1 cellular context compared by ENCODE assay signal in genomic region chr1:191151321-191151807, GRCh38.
TF ChIP-seq lines count a peak whose summit lies in the region.

No MANE protein-coding gene starts in this region.

TF ChIP-seq in GM23338, 12 proteins besides CTCF, POLR2A, EP300 and RAD21 (continued from another document):
- no peak for TF ChIP-seq REST (IDR thresholded peaks at IDR 0.05; ENCODE audit: unreplicated experiment)
- no peak for TF ChIP-seq JUNB (IDR thresholded peaks at IDR 0.05; ENCODE audit: unreplicated experiment)
- TF ChIP-seq ZNF331 (CRISPR knock-in tag; IDR thresholded peaks at IDR 0.05; ENCODE audit: low read depth) = no peak
- no peak for TF ChIP-seq EZH2 (IDR thresholded peaks at IDR 0.05; ENCODE audit: low read depth, unreplicated experiment)
- TF ChIP-seq, protein P1, sequence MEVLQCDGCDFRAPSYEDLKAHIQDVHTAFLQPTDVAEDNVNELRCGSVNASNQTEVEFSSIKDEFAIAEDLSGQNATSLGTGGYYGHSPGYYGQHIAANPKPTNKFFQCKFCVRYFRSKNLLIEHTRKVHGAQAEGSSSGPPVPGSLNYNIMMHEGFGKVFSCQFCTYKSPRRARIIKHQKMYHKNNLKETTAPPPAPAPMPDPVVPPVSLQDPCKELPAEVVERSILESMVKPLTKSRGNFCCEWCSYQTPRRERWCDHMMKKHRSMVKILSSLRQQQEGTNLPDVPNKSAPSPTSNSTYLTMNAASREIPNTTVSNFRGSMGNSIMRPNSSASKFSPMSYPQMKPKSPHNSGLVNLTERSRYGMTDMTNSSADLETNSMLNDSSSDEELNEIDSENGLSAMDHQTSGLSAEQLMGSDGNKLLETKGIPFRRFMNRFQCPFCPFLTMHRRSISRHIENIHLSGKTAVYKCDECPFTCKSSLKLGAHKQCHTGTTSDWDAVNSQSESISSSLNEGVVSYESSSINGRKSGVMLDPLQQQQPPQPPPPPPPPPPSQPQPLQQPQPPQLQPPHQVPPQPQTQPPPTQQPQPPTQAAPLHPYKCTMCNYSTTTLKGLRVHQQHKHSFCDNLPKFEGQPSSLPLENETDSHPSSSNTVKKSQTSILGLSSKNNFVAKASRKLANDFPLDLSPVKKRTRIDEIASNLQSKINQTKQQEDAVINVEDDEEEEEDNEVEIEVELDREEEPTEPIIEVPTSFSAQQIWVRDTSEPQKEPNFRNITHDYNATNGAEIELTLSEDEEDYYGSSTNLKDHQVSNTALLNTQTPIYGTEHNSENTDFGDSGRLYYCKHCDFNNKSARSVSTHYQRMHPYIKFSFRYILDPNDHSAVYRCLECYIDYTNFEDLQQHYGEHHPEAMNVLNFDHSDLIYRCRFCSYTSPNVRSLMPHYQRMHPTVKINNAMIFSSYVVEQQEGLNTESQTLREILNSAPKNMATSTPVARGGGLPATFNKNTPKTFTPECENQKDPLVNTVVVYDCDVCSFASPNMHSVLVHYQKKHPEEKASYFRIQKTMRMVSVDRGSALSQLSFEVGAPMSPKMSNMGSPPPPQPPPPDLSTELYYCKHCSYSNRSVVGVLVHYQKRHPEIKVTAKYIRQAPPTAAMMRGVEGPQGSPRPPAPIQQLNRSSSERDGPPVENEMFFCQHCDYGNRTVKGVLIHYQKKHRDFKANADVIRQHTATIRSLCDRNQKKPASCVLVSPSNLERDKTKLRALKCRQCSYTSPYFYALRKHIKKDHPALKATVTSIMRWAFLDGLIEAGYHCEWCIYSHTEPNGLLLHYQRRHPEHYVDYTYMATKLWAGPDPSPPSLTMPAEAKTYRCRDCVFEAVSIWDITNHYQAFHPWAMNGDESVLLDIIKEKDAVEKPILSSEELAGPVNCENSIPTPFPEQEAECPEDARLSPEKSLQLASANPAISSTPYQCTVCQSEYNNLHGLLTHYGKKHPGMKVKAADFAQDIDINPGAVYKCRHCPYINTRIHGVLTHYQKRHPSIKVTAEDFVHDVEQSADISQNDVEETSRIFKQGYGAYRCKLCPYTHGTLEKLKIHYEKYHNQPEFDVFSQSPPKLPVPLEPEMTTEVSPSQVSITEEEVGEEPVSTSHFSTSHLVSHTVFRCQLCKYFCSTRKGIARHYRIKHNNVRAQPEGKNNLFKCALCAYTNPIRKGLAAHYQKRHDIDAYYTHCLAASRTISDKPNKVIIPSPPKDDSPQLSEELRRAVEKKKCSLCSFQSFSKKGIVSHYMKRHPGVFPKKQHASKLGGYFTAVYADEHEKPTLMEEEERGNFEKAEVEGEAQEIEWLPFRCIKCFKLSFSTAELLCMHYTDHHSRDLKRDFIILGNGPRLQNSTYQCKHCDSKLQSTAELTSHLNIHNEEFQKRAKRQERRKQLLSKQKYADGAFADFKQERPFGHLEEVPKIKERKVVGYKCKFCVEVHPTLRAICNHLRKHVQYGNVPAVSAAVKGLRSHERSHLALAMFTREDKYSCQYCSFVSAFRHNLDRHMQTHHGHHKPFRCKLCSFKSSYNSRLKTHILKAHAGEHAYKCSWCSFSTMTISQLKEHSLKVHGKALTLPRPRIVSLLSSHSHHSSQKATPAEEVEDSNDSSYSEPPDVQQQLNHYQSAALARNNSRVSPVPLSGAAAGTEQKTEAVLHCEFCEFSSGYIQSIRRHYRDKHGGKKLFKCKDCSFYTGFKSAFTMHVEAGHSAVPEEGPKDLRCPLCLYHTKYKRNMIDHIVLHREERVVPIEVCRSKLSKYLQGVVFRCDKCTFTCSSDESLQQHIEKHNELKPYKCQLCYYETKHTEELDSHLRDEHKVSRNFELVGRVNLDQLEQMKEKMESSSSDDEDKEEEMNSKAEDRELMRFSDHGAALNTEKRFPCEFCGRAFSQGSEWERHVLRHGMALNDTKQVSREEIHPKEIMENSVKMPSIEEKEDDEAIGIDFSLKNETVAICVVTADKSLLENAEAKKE (CRISPR knock-in tag; IDR thresholded peaks at IDR 0.05) = no peak
- TF ChIP-seq CREB1 (CRISPR knock-in tag; IDR thresholded peaks at IDR 0.05; ENCODE audit: low read depth) = no peak
- no peak for TF ChIP-seq STAT1 (IDR thresholded peaks at IDR 0.05; ENCODE audit: unreplicated experiment)
